In genomic region chr2:7115364-7115763, GRCh38 we compare ENCODE assay signal across 1 cellular context.
TF ChIP-seq lines count a peak whose summit lies in the region.

No MANE protein-coding gene starts in this region.

TF ChIP-seq in GM12878, 131 proteins besides CTCF, POLR2A, EP300 and RAD21:
- TF ChIP-seq MEF2B (IDR thresholded peaks at IDR 0.05; ENCODE audit: partially characterized antibody, poor library complexity, severe bottlenecking) (peak; percentile 30), MTA2 (IDR thresholded peaks at IDR 0.05; ENCODE audit: low read depth) (peak; percentile 82), SMARCA5 (IDR thresholded peaks at IDR 0.05) (0 out of 2 replicates have a peak, but pooled peaks have one; percentile 49), ATF2 (IDR thresholded peaks at IDR 0.05; ENCODE audit: low read length) (no peak), HDGF (IDR thresholded peaks at IDR 0.05) (no peak), SREBF1 (IDR thresholded peaks at IDR 0.05; ENCODE audit: low read length) (no peak), ZBED1 (IDR thresholded peaks at IDR 0.05; ENCODE audit: borderline replicate concordance) (no peak), BCL11A (IDR thresholded peaks at IDR 0.05; ENCODE audit: low read depth, low read length) (peak; percentile 14; the same call in 1 of the 2 replicates), SKIL (IDR thresholded peaks at IDR 0.05; ENCODE audit: low read depth, poor library complexity, severe bottlenecking) (peak; percentile 31), IKZF2 (IDR thresholded peaks at IDR 0.05) (peak; percentile 35 to 44; a peak in 2 of 4 replicates), E4F1 (IDR thresholded peaks at IDR 0.05; ENCODE audit: borderline replicate concordance, partially characterized antibody) (no peak), SPI1 (IDR thresholded peaks at IDR 0.05; ENCODE audit: borderline replicate concordance, insufficient read depth, low read depth, low read length) (peak; percentile 33; the same call in 1 of the 2 replicates), RELB (IDR thresholded peaks at IDR 0.05; ENCODE audit: low read depth) (peak; percentile 70; the same call in 1 of the 2 replicates)
